Comparison of ENCODE assay signal across 11 cellular contexts in genomic region chr3:62587579-62588031, GRCh38.
DNase-seq lines count a peak whose midpoint lies in the region; ATAC-seq, FAIRE-seq and TF ChIP-seq lines count a peak whose summit lies in the region.
"Had no signal": no experiment of that assay in that cellular context is flagged by ENCODE, and none has a peak within 500 bp of the region (broad histone marks: within the 10 kb centered on the region; RNA-seq: fewer than 3 reads in every experiment).

No MANE protein-coding gene starts in this region.

- H3K27me3 ChIP-seq in PC-3 (ENCODE audit: low read length) = no peaks in the 10 kb centered on the region
- no peaks in the 10 kb centered on the region for H3K27me3 ChIP-seq in endothelial cell of umbilical vein (ENCODE audit: control insufficient read depth in 2 of 2, insufficient read depth in 2 of 2, low read length in 2 of 2)
- no peaks in the 10 kb centered on the region for H3K27me3 ChIP-seq in vagina
- H3K27me3 ChIP-seq: adrenal gland had no signal

- CTCF ChIA-PET in PC-3 (lab: Charles Lee) = no interaction called here
- CTCF ChIA-PET in endothelial cell of umbilical vein (lab: Charles Lee) = interaction anchor here (0.7 to 3.1 kb wide), 7 partner anchors 9 to 34 kb away, joined by 3 to 18 read pairs (median 9); no protein-coding TSS in a partner anchor

- intact Hi-C loops in PC-3 (cut with micrococcal nuclease) = no loop called here
- intact Hi-C loops in endothelial cell of umbilical vein (cut with micrococcal nuclease) = loop anchor here (1.0 kb wide), 2 partner anchors 14 to 25 kb away; no protein-coding TSS in a partner anchor
- intact Hi-C loops in lower leg skin (cut with DNase I; ENCODE audit: low total_unique reads) = no loop called here
- intact Hi-C loops in vagina (cut with DNase I) = no loop called here

- BruUV-seq in PC-3 (replicated peaks; lab: Mats Ljungman, UMichigan) (TSS peak; percentile 84), endothelial cell of umbilical vein (replicated peaks; lab: Mats Ljungman, UMichigan) (TSS peak; percentile 70)

- 0 out of 2 replicates have a peak overlapping the region, but pooled peaks have one; percentile 16 for H2AFZ ChIP-seq in PC-3 (ENCODE audit: low read length)
- peak overlapping the region; percentile 16 for H2AFZ ChIP-seq in endothelial cell of umbilical vein (ENCODE audit: low read depth, low read length)

- H3K9me3 ChIP-seq in PC-3 (ENCODE audit: low read length) = no peaks in the 10 kb centered on the region
- H3K9me3 ChIP-seq in endothelial cell of umbilical vein (replicated peaks; ENCODE audit: control insufficient read depth, insufficient read depth, low read length) = no peaks in the 10 kb centered on the region
- H3K9me3 ChIP-seq in vagina = no peaks in the 10 kb centered on the region
- H3K9me3 ChIP-seq: adrenal gland had no signal

- TF ChIP-seq CTCF in PC-3 (conservative IDR thresholded peaks at IDR 0.05; ENCODE audit: low read depth, low read length) = no peak
- no peak for TF ChIP-seq CTCF in endothelial cell of umbilical vein (IDR thresholded peaks at IDR 0.05; ENCODE audit: extremely low read depth in 1 of 2, insufficient read depth in 1 of 2, low read depth in 1 of 2, low read length in 2 of 2)
- no peak for TF ChIP-seq CTCF in lower leg skin (IDR thresholded peaks at IDR 0.05)
- TF ChIP-seq CTCF in vagina (IDR thresholded peaks at IDR 0.05) = no peak

- H3K9ac ChIP-seq in PC-3 (ENCODE audit: low read length) (peak overlapping the region; percentile 23; the same call in 1 of the 2 replicates), endothelial cell of umbilical vein (replicated peaks; ENCODE audit: extremely low read depth, insufficient read depth, low read length) (peak overlapping the region; percentile 46)

- 72 to 77% methylated on average over 8 of the region's 8 CpGs for WGBS in lower leg skin, 2 donors

- peak; percentile 97 for DNase-seq in EH (ENCODE audit: low read depth)
- peak; percentile 69 for DNase-seq in PC-3
- DNase-seq in endothelial cell of umbilical vein (ENCODE audit: low read depth, low spot score) = peak; percentile 72
- DNase-seq in non-pigmented ciliary epithelial cell (ENCODE audit: low read depth) = peak; percentile 78
- DNase-seq in lower leg skin (ENCODE audit: low spot score in 2 of 2) = no peak
- no peak for DNase-seq in vagina (ENCODE audit: extremely low spot score in 2 of 2)
- no peak for DNase-seq in activated CD4-positive, alpha-beta T cell treated with anti-CD3 and anti-CD28 coated beads for 1 hour
- DNase-seq: adrenal gland; NCI-H146; stimulated activated CD4-positive, alpha-beta T cell treated with anti-CD3 and anti-CD28 coated beads, Interleukin-12 subunit alpha, Interleukin-12 subunit beta, amount 100 ng/mL, for 4 hours had no signal

- H3K79me2 ChIP-seq in PC-3 (ENCODE audit: low read length) (no peaks in the 10 kb centered on the region), endothelial cell of umbilical vein (ENCODE audit: control insufficient read depth, insufficient read depth, low read length) (no peaks in the 10 kb centered on the region)

- no peaks in the 10 kb centered on the region for H3K9me2 ChIP-seq in PC-3 (replicated peaks; ENCODE audit: low read length)

- H3F3A ChIP-seq in PC-3 (ENCODE audit: low read length, unreplicated experiment) = no peaks in the 10 kb centered on the region

- no peaks in the 10 kb centered on the region for H3K9me1 ChIP-seq in endothelial cell of umbilical vein (replicated peaks; ENCODE audit: control insufficient read depth, extremely low read depth, insufficient read depth, low read length)

- TF ChIP-seq POLR2A in endothelial cell of umbilical vein (IDR thresholded peaks at IDR 0.05; ENCODE audit: low read depth, low read length) (no peak), lower leg skin (IDR thresholded peaks at IDR 0.05) (no peak), vagina (IDR thresholded peaks at IDR 0.05) (no peak)

- H4K20me1 ChIP-seq in PC-3 (ENCODE audit: low read length) (no peaks in the 10 kb centered on the region), endothelial cell of umbilical vein (replicated peaks; ENCODE audit: control insufficient read depth, extremely low read depth, insufficient read depth, low read length) (no peaks in the 10 kb centered on the region)

- H3K27ac ChIP-seq in PC-3 (ENCODE audit: low read length) (peak overlapping the region; percentile 65), endothelial cell of umbilical vein (ENCODE audit: insufficient read depth, low read depth, low read length) (peak overlapping the region; percentile 79), vagina (no peak overlapping the region)
- H3K27ac ChIP-seq: adrenal gland had no signal

- no peak for FAIRE-seq in endothelial cell of umbilical vein (lab: Jason Lieb, UNC)

- H3K4me3 ChIP-seq in PC-3 (ENCODE audit: low read length) (peak overlapping the region; percentile 17; the same call in 1 of the 2 replicates), endothelial cell of umbilical vein (replicated peaks in 1 of 3; ENCODE audit: insufficient read depth in 1 of 3, low read depth in 1 of 3, low read length in 3 of 3) (no peak overlapping the region), lower leg skin (ENCODE audit: low read depth, poor library complexity, severe bottlenecking) (no peak overlapping the region), vagina (no peak overlapping the region)
- H3K4me3 ChIP-seq: adrenal gland had no signal

- no peaks in the 10 kb centered on the region for H3K36me3 ChIP-seq in PC-3 (ENCODE audit: low read depth, low read length)
- no peaks in the 10 kb centered on the region for H3K36me3 ChIP-seq in endothelial cell of umbilical vein (ENCODE audit: control insufficient read depth in 2 of 2, extremely low read depth in 1 of 2, insufficient read depth in 2 of 2, low read length in 2 of 2)
- no peaks in the 10 kb centered on the region for H3K36me3 ChIP-seq in vagina
- H3K36me3 ChIP-seq: adrenal gland had no signal

- dilution Hi-C loops in endothelial cell of umbilical vein (cut with MboI; ENCODE audit: extremely low pct_ligation_motif_present, low sequenced_read_pairs) = no loop called here

- ATAC-seq in PC-3 (peak; percentile 80), GM18498 (IDR thresholded peaks at IDR 0.05; ENCODE audit: unreplicated experiment) (no peak)

- POLR2A ChIA-PET in PC-3 (lab: Charles Lee; ENCODE audit: unreplicated experiment) (interaction anchor here (0.6 kb wide), 1 partner anchor 10 kb away, joined by 4 read pairs; no protein-coding TSS in a partner anchor), endothelial cell of umbilical vein (lab: Charles Lee) (interaction anchor here (0.6 to 1.5 kb wide), 3 partner anchors 17 to 28 kb away, joined by 3 to 5 read pairs (median 5); no protein-coding TSS in a partner anchor)

- H3K4me2 ChIP-seq in PC-3 (ENCODE audit: low read length) (peak overlapping the region; percentile 52), endothelial cell of umbilical vein (ENCODE audit: insufficient read depth, low read length) (peak overlapping the region; percentile 49)

- H3K4me1 ChIP-seq in PC-3 (ENCODE audit: insufficient read depth, low read length) (peaks cover 12% of the 10 kb centered on the region; the same call in 1 of the 2 replicates), endothelial cell of umbilical vein (ENCODE audit: control insufficient read depth, extremely low read depth, insufficient read depth, low read length) (peaks cover 38% of the 10 kb centered on the region), vagina (no peaks in the 10 kb centered on the region)
- H3K4me1 ChIP-seq: adrenal gland had no signal

TF ChIP-seq in endothelial cell of umbilical vein, 7 proteins besides CTCF, POLR2A, EP300 and RAD21:
- TF ChIP-seq GATA2 (IDR thresholded peaks at IDR 0.05; ENCODE audit: insufficient read depth, insufficient read length, low read depth, low read length) (no peak), MAX (IDR thresholded peaks at IDR 0.05; ENCODE audit: insufficient read depth, insufficient read length) (no peak), POLR2AphosphoS5 (IDR thresholded peaks at IDR 0.05; ENCODE audit: insufficient read depth, low read depth, low read length) (peak; percentile 45), EZH2 (IDR thresholded peaks at IDR 0.05; ENCODE audit: borderline replicate concordance, low read depth, low read length, severe bottlenecking) (no peak), JUN (IDR thresholded peaks at IDR 0.05; ENCODE audit: borderline replicate concordance, insufficient read depth, insufficient read length, low read depth) (peak; percentile 83), FOS (IDR thresholded peaks at IDR 0.05; ENCODE audit: borderline replicate concordance, insufficient read depth, low read length) (peak; percentile 94), MYC (IDR thresholded peaks at IDR 0.05; ENCODE audit: low read depth, low read length) (no peak)

Comparison
In these comparisons a context has a peak if more than half of its experiments do, and no peak if none do; other contexts are left out.
1. DNase-seq: peak in EH (single experiment), PC-3 (single experiment), endothelial cell of umbilical vein (single experiment) and non-pigmented ciliary epithelial cell (single experiment); none in lower leg skin (0 of 2), vagina (0 of 2) and activated CD4-positive, alpha-beta T cell treated with anti-CD3 and anti-CD28 coated beads for 1 hour (single experiment).